In genomic region chr1:48471603-48472576, GRCh38 we compare ENCODE assay signal across 8 cellular contexts. TPM values are rescaled to one million over a fixed set of nuclear protein-coding genes. Genes with fewer than 3 reads are reported as not detected.
DNase-seq lines count a peak whose midpoint lies in the region; ATAC-seq and TF ChIP-seq lines count a peak whose summit lies in the region.

Gene SPATA6 (minus strand): TSS chr1:48472204. CDS start chr1:48472008, 196 bp downstream.

- peak within 1 kb of the TSS; percentile 48 for H3K27ac ChIP-seq in smooth muscle cell (ENCODE audit: low read depth)

- H3K4me1 ChIP-seq in smooth muscle cell (ENCODE audit: low read depth) = peaks cover 7% of the 10 kb centered on the region

- no peaks in the 10 kb centered on the region for H3K36me3 ChIP-seq in smooth muscle cell (ENCODE audit: low read depth)

- no peaks in the 10 kb centered on the region for H3K27me3 ChIP-seq in smooth muscle cell (ENCODE audit: low read depth)

- DNase-seq in SIG-M5 treated with dmso at 0.1 percent for 504 hours (lab: John Stamatoyannopoulos, UW; ENCODE audit: unreplicated experiment) (peak; percentile 25), SIG-M5 (lab: John Stamatoyannopoulos, UW) (no peak), NCI-H2107 (lab: John Stamatoyannopoulos, UW) (peak; percentile 97), iris pigment epithelial cell (ENCODE audit: low read depth) (peak; percentile 89), smooth muscle cell (lab: John Stamatoyannopoulos, UW; ENCODE audit: unreplicated experiment) (peak; percentile 94)
- peak; percentile 83 for DNase-seq in activated CD4-positive, CD25-positive, alpha-beta regulatory T cell treated with anti-CD3 and anti-CD28 coated beads, Interleukin-2, amount 50 U/mL, for 72 hours
- peak; percentile 85 for DNase-seq in central memory CD4-positive, alpha-beta T cell

- peak within 1 kb of the TSS; percentile 90 for H3K4me2 ChIP-seq in smooth muscle cell

- H4K20me1 ChIP-seq in smooth muscle cell (ENCODE audit: low read depth) = no peaks in the 10 kb centered on the region

- peak within 1 kb of the TSS; percentile 97 for H3K4me3 ChIP-seq in smooth muscle cell

- H3K9me3 ChIP-seq in smooth muscle cell (replicated peaks; ENCODE audit: low read depth) = no peaks in the 10 kb centered on the region

- peaks cover 9% of the 10 kb centered on the region for H3F3A ChIP-seq in smooth muscle cell (ENCODE audit: low read depth)

- peak within 1 kb of the TSS; percentile 97 for H2AFZ ChIP-seq in smooth muscle cell (ENCODE audit: low read depth)

- peak; percentile 90 for ATAC-seq in HG03060 (IDR thresholded peaks at IDR 0.05; ENCODE audit: low read depth, unreplicated experiment)

- peak within 1 kb of the TSS; percentile 40 for H3K9ac ChIP-seq in smooth muscle cell (ENCODE audit: low read depth)

- no peak for TF ChIP-seq CTCF in smooth muscle cell (IDR thresholded peaks at IDR 0.05; ENCODE audit: borderline replicate concordance, insufficient read depth, poor library complexity, severe bottlenecking)

- no peaks in the 10 kb centered on the region for H3K79me2 ChIP-seq in smooth muscle cell (ENCODE audit: low read depth)

- under 1% methylated on average over 40 of the region's 79 CpGs for WGBS in smooth muscle cell (ENCODE audit: low lambda C conversion rate)

RNA-seq across cellular contexts. Expression of gene SPATA6, which starts in this region (rescaled TPM):
- 6.0 and 6.9 TPM in 2 replicates for total RNA-seq in smooth muscle cell
- 6.1 and 7.6 TPM in 2 replicates for polyA plus RNA-seq in smooth muscle cell
